ENCODE assay signal across 10 cellular contexts in the genomic region with DNA sequence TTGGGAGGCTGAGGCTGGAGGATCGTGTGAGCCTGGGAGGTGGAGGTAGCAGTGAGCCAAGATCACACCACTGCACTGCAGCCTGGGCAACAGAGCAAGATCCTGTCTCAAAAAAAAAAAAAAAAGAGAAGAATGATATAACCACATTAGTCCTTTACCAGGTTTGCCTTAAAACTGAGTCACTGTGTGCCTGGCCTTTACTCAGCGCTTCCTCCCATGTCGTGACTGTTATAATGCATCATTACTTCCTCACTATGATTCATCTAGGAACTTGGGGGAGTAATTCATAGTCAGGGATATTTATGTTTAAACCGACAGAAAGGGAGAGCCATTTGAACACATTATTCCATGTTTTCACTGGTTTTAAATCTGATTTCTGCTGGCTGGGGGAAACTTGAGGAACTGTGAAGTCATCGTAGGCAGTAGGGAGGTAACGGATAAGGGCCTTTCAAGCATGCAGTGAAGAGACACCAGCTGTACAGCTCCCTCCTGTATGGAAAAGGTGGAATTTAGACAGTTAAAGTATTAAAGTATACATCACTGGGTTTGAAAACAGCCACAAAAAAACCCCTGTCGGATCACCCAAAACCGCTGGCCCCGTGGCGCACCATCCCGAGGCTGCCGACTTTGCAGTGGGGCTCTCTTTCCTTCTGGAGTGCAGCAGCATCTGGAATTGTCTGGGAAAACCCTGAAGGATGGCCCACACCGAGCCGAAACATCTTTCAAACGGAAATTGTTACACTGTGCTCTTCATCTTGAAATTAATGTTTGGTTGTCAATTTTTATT.
DNase-seq lines count a peak whose midpoint lies in the region; ATAC-seq and TF ChIP-seq lines count a peak whose summit lies in the region.
"Had no signal": no experiment of that assay in that cellular context is flagged by ENCODE, and none has a peak within 500 bp of the region (broad histone marks: within the 10 kb centered on the region; RNA-seq: fewer than 3 reads in every experiment).

No MANE protein-coding gene starts in this region.

- no peaks in the 10 kb centered on the region for H3F3A ChIP-seq in smooth muscle cell (ENCODE audit: low read depth)

- no peak for TF ChIP-seq CTCF in smooth muscle cell (IDR thresholded peaks at IDR 0.05; ENCODE audit: borderline replicate concordance, insufficient read depth, poor library complexity, severe bottlenecking)

- H3K9me3 Mint-ChIP-seq in activated CD8-positive, alpha-beta memory T cell treated with anti-CD3 and anti-CD28 coated beads, Interleukin-2, amount 10 ng/mL, durations not matched to agents 7 days and 5 days (ENCODE audit: low read depth), result no peaks in the 10 kb centered on the region
- H3K9me3 Mint-ChIP-seq: CD8-positive, alpha-beta T cell had no signal

- H3K4me3 Mint-ChIP-seq in activated CD8-positive, alpha-beta memory T cell treated with anti-CD3 and anti-CD28 coated beads, Interleukin-2, amount 10 ng/mL, durations not matched to agents 7 days and 5 days, result no peak overlapping the region
- H3K4me3 Mint-ChIP-seq: CD8-positive, alpha-beta T cell had no signal

- peak overlapping the region; percentile 67 for H3K9ac ChIP-seq in smooth muscle cell (ENCODE audit: low read depth)

- no peaks in the 10 kb centered on the region for H3K9me3 ChIP-seq in smooth muscle cell (replicated peaks; ENCODE audit: low read depth)

- no peak overlapping the region for H3K4me3 ChIP-seq in smooth muscle cell

- no peak overlapping the region for H3K27ac Mint-ChIP-seq in activated CD8-positive, alpha-beta memory T cell treated with anti-CD3 and anti-CD28 coated beads, Interleukin-2, amount 10 ng/mL, durations not matched to agents 7 days and 5 days
- H3K27ac Mint-ChIP-seq: CD8-positive, alpha-beta T cell had no signal

- H3K27me3 Mint-ChIP-seq in activated CD8-positive, alpha-beta memory T cell treated with anti-CD3 and anti-CD28 coated beads, Interleukin-2, amount 10 ng/mL, durations not matched to agents 7 days and 5 days, result no peaks in the 10 kb centered on the region

- no peaks in the 10 kb centered on the region for H3K36me3 Mint-ChIP-seq in activated CD8-positive, alpha-beta memory T cell treated with anti-CD3 and anti-CD28 coated beads, Interleukin-2, amount 10 ng/mL, durations not matched to agents 7 days and 5 days

- CTCF ChIA-PET in activated CD8-positive, alpha-beta memory T cell treated with anti-CD3 and anti-CD28 coated beads, Interleukin-2, amount 10 ng/mL, durations not matched to agents 7 days and 5 days (lab: Charles Lee), result interaction anchor here (0.8 kb wide), 1 partner anchor 11 kb away, joined by 3 read pairs; no protein-coding TSS in a partner anchor

- H3K4me1 Mint-ChIP-seq in activated CD8-positive, alpha-beta memory T cell treated with anti-CD3 and anti-CD28 coated beads, Interleukin-2, amount 10 ng/mL, durations not matched to agents 7 days and 5 days, result peaks cover 7% of the 10 kb centered on the region

- no peaks in the 10 kb centered on the region for H3K79me2 ChIP-seq in smooth muscle cell (ENCODE audit: low read depth)

- H3K27ac ChIP-seq in smooth muscle cell (ENCODE audit: low read depth), result peak overlapping the region; percentile 86

- ATAC-seq in activated CD8-positive, alpha-beta memory T cell treated with anti-CD3 and anti-CD28 coated beads, Interleukin-2, amount 10 ng/mL, durations not matched to agents 7 days and 5 days, result peak; percentile 39
- ATAC-seq in HG03196 (IDR thresholded peaks at IDR 0.05; ENCODE audit: unreplicated experiment) (no peak), HG02840 (IDR thresholded peaks at IDR 0.05; ENCODE audit: low FRiP score, unreplicated experiment) (no peak)
- ATAC-seq: CD8-positive, alpha-beta T cell had no signal

- no peaks in the 10 kb centered on the region for H3K36me3 ChIP-seq in smooth muscle cell (ENCODE audit: low read depth)

- no peak for DNase-seq in activated CD8-positive, alpha-beta memory T cell treated with anti-CD3 and anti-CD28 coated beads, Interleukin-2, amount 10 ng/mL, durations not matched to agents 7 days and 5 days
- DNase-seq in activated CD8-positive, alpha-beta memory T cell treated with anti-CD3 and anti-CD28 coated beads, Interleukin-2, amount 50 U/mL, for 48 hours, result no peak
- DNase-seq in NOMO-1 treated with dmso at 0.1 percent for 144 hours (lab: John Stamatoyannopoulos, UW; ENCODE audit: unreplicated experiment) (peak; percentile 19), dermis blood vessel endothelial cell (peak; percentile 96), smooth muscle cell (lab: John Stamatoyannopoulos, UW; ENCODE audit: unreplicated experiment) (no peak), hippocampal formation (lab: John Stamatoyannopoulos, UW) (no peak)
- DNase-seq: CD8-positive, alpha-beta T cell; T-helper 9 cell had no signal

- no peak overlapping the region for H2AFZ ChIP-seq in smooth muscle cell (ENCODE audit: low read depth)

- no peaks in the 10 kb centered on the region for H3K27me3 ChIP-seq in smooth muscle cell (ENCODE audit: low read depth)

- 75% methylated on average over 15 of the region's 15 CpGs for WGBS in smooth muscle cell (ENCODE audit: low lambda C conversion rate)

- H3K4me2 ChIP-seq in smooth muscle cell, result peak overlapping the region; percentile 72

- H3K4me1 ChIP-seq in smooth muscle cell (ENCODE audit: low read depth), result no peaks in the 10 kb centered on the region

- H4K20me1 ChIP-seq in smooth muscle cell (ENCODE audit: low read depth), result peaks cover 61% of the 10 kb centered on the region

Comparison
In these comparisons a context has a peak if more than half of its experiments do, and no peak if none do; other contexts are left out.
1. DNase-seq: peak in NOMO-1 treated with dmso at 0.1 percent for 144 hours (single experiment) and dermis blood vessel endothelial cell (single experiment); none in activated CD8-positive, alpha-beta memory T cell treated with anti-CD3 and anti-CD28 coated beads, Interleukin-2, amount 10 ng/mL, durations not matched to agents 7 days and 5 days (single experiment), activated CD8-positive, alpha-beta memory T cell treated with anti-CD3 and anti-CD28 coated beads, Interleukin-2, amount 50 U/mL, for 48 hours (single experiment), smooth muscle cell (single experiment) and hippocampal formation (0 of 2).